8 cellular contexts compared by ENCODE assay signal in genomic region chr12:12611512-12612306, GRCh38. TPM values are rescaled to one million over a fixed set of nuclear protein-coding genes. Genes with fewer than 3 reads are reported as not detected.
DNase-seq lines count a peak whose midpoint lies in the region; ATAC-seq, FAIRE-seq and TF ChIP-seq lines count a peak whose summit lies in the region.

TSS of gene CREBL2 (plus strand) at chr12:12611876. CDS start at chr12:12612173, 297 bp downstream.

- no peaks in the 10 kb centered on the region for H3K27me3 ChIP-seq in BJ (ENCODE audit: control insufficient read depth, insufficient read depth, low read length)

- intact Hi-C loops in dendritic cell treated with granulocyte-macrophage colony-stimulating factor and Interleukin-4, amounts not matched to agents 40 ng/mL and 50 ng/mL, for 4 days (cut with micrococcal nuclease): loop anchor here (5.0 kb wide), 2 partner anchors 46 to 49 kb away; partner anchors contain the start of gene DUSP16

- no peaks in the 10 kb centered on the region for H3K36me3 ChIP-seq in BJ (ENCODE audit: control insufficient read depth, insufficient read depth, low read length)

- peaks cover 71% of the 10 kb centered on the region for H3K4me1 Mint-ChIP-seq in dendritic cell treated with granulocyte-macrophage colony-stimulating factor and Interleukin-4, amounts not matched to agents 40 ng/mL and 50 ng/mL, for 4 days (ENCODE audit: low read depth)

- no peak for TF ChIP-seq CTCF in BJ (IDR thresholded peaks at IDR 0.05; ENCODE audit: insufficient read depth, low read depth, low read length)

- POLR2A ChIA-PET in BJ (lab: Charles Lee): no interaction called here

- ATAC-seq in HG03457 (IDR thresholded peaks at IDR 0.05; ENCODE audit: unreplicated experiment) (peak; percentile 63), left lobe of liver (peak; percentile 92)

- H3K4me3 ChIP-seq in BJ (ENCODE audit: low read depth, low read length): peak within 1 kb of the TSS; percentile 85

- H3K9me3 Mint-ChIP-seq in dendritic cell treated with granulocyte-macrophage colony-stimulating factor and Interleukin-4, amounts not matched to agents 40 ng/mL and 50 ng/mL, for 4 days: no peaks in the 10 kb centered on the region

- DNase-seq in BJ (ENCODE audit: low read depth) (peak; percentile 84), GM19239 (ENCODE audit: insufficient read length, low spot score) (peak; percentile 76), NCI-H526 (lab: John Stamatoyannopoulos, UW) (peak; percentile 93 to 97), left lobe of liver (ENCODE audit: low spot score) (peak; percentile 95)
- DNase-seq in activated CD4-positive, alpha-beta T cell treated with anti-CD3 and anti-CD28 coated beads, Interleukin-2, amount 50 U/mL, for 24 hours (ENCODE audit: low read depth in 1 of 2, low spot score in 1 of 2): peak; percentile 67 to 78
- peak; percentile 77 for DNase-seq in stimulated activated CD4-positive, alpha-beta T cell treated with anti-CD3 and anti-CD28 coated beads, Interleukin-2, amount 100 ng/mL, for 4 hours (ENCODE audit: low read depth)

- H3K27me3 Mint-ChIP-seq in dendritic cell treated with granulocyte-macrophage colony-stimulating factor and Interleukin-4, amounts not matched to agents 40 ng/mL and 50 ng/mL, for 4 days: no peaks in the 10 kb centered on the region

- H3K27ac Mint-ChIP-seq in dendritic cell treated with granulocyte-macrophage colony-stimulating factor and Interleukin-4, amounts not matched to agents 40 ng/mL and 50 ng/mL, for 4 days: peak within 1 kb of the TSS; percentile 98

- FAIRE-seq in GM19239 (lab: Jason Lieb, UNC): peak; percentile 97

- H3K36me3 Mint-ChIP-seq in dendritic cell treated with granulocyte-macrophage colony-stimulating factor and Interleukin-4, amounts not matched to agents 40 ng/mL and 50 ng/mL, for 4 days (ENCODE audit: low read depth): peaks cover 52% of the 10 kb centered on the region

- H3K4me3 Mint-ChIP-seq in dendritic cell treated with granulocyte-macrophage colony-stimulating factor and Interleukin-4, amounts not matched to agents 40 ng/mL and 50 ng/mL, for 4 days: peak within 1 kb of the TSS; percentile 95

- CTCF ChIA-PET in BJ (lab: Yijun Ruan, JAX): interaction anchor here (0.6 to 1.6 kb wide), 6 partner anchors 19 to 532 kb away, joined by 3 to 4 read pairs (median 3); no protein-coding TSS in a partner anchor

RNA-seq across cellular contexts. Expression of gene CREBL2, which starts in this region (rescaled TPM):
- 15.4 and 25.6 TPM in 2 replicates for polyA plus RNA-seq in BJ (2011; rRNA removed)
- polyA minus RNA-seq in BJ (2011; rRNA and poly(A)+ RNA removed): 8.5 and 10.9 TPM in 2 replicates
- total RNA-seq in left lobe of liver: 23.3 TPM

Comparison
In these comparisons a context has a peak if more than half of its experiments do, and no peak if none do; other contexts are left out.
1. Peak in every context shown above with its lines: DNase-seq, ATAC-seq and H3K4me3 ChIP-seq.